In genomic region chr10:32050145-32050544, GRCh38 we compare ENCODE assay signal across 9 cellular contexts. TPM values are rescaled to one million over a fixed set of nuclear protein-coding genes. Genes with fewer than 3 reads are reported as not detected.
DNase-seq lines count a peak whose midpoint lies in the region; ATAC-seq and TF ChIP-seq lines count a peak whose summit lies in the region.
"Had no signal": no experiment of that assay in that cellular context is flagged by ENCODE, and none has a peak within 500 bp of the region (broad histone marks: within the 10 kb centered on the region; RNA-seq: fewer than 3 reads in every experiment).

No MANE protein-coding gene starts in this region.

- H3K36me3 Mint-ChIP-seq in stimulated activated naive CD8-positive, alpha-beta T cell treated with anti-CD3 and anti-CD28 coated beads, Interleukin-15, Interleukin-2, amounts not matched to agents 100 ng/mL and 50 ng/mL, for 24 hours (ENCODE audit: low read depth), result peaks cover 64% of the 10 kb centered on the region
- peaks cover 43% of the 10 kb centered on the region for H3K36me3 Mint-ChIP-seq in brain

- no peaks in the 10 kb centered on the region for H3K27me3 Mint-ChIP-seq in stimulated activated naive CD8-positive, alpha-beta T cell treated with anti-CD3 and anti-CD28 coated beads, Interleukin-15, Interleukin-2, amounts not matched to agents 100 ng/mL and 50 ng/mL, for 24 hours
- no peaks in the 10 kb centered on the region for H3K27me3 Mint-ChIP-seq in stimulated activated naive CD8-positive, alpha-beta T cell treated with anti-CD3 and anti-CD28 coated beads, Interleukin-15, amount 100 ng/mL, for 72 hours
- H3K27me3 Mint-ChIP-seq in brain, result peaks cover 4% of the 10 kb centered on the region

- no peak for TF ChIP-seq CTCF in brain (conservative IDR thresholded peaks at IDR 0.05)

- H3K4me1 Mint-ChIP-seq in stimulated activated naive CD8-positive, alpha-beta T cell treated with anti-CD3 and anti-CD28 coated beads, Interleukin-15, Interleukin-2, amounts not matched to agents 100 ng/mL and 50 ng/mL, for 24 hours (ENCODE audit: low read depth), result peaks cover 87% of the 10 kb centered on the region
- peaks cover 69% of the 10 kb centered on the region for H3K4me1 Mint-ChIP-seq in stimulated activated naive CD8-positive, alpha-beta T cell treated with anti-CD3 and anti-CD28 coated beads, Interleukin-15, amount 100 ng/mL, for 72 hours
- peaks cover 84% of the 10 kb centered on the region for H3K4me1 Mint-ChIP-seq in brain

- H3K9me3 Mint-ChIP-seq in stimulated activated naive CD8-positive, alpha-beta T cell treated with anti-CD3 and anti-CD28 coated beads, Interleukin-15, Interleukin-2, amounts not matched to agents 100 ng/mL and 50 ng/mL, for 24 hours, result no peaks in the 10 kb centered on the region
- H3K9me3 Mint-ChIP-seq in stimulated activated naive CD8-positive, alpha-beta T cell treated with anti-CD3 and anti-CD28 coated beads, Interleukin-15, amount 100 ng/mL, for 72 hours, result no peaks in the 10 kb centered on the region
- peaks cover 0 to under 1% (median 0%) of the 10 kb centered on the region in 5 experiments for H3K9me3 Mint-ChIP-seq in brain

- H3K4me3 Mint-ChIP-seq in stimulated activated naive CD8-positive, alpha-beta T cell treated with anti-CD3 and anti-CD28 coated beads, Interleukin-15, Interleukin-2, amounts not matched to agents 100 ng/mL and 50 ng/mL, for 24 hours, result no peak overlapping the region
- peak overlapping the region in 1 of 2 donors; percentile 10 for H3K4me3 Mint-ChIP-seq in stimulated activated naive CD8-positive, alpha-beta T cell treated with anti-CD3 and anti-CD28 coated beads, Interleukin-15, amount 100 ng/mL, for 72 hours
- peak overlapping the region in 3 of 5 experiments; percentile 32 to 97 (median 47) for H3K4me3 Mint-ChIP-seq in brain

- peak overlapping the region; percentile 13 for H3K27ac Mint-ChIP-seq in stimulated activated naive CD8-positive, alpha-beta T cell treated with anti-CD3 and anti-CD28 coated beads, Interleukin-15, Interleukin-2, amounts not matched to agents 100 ng/mL and 50 ng/mL, for 24 hours
- no peak overlapping the region for H3K27ac Mint-ChIP-seq in stimulated activated naive CD8-positive, alpha-beta T cell treated with anti-CD3 and anti-CD28 coated beads, Interleukin-15, amount 100 ng/mL, for 72 hours
- H3K27ac Mint-ChIP-seq in brain, result peak overlapping the region in 3 of 5 experiments; percentile 19 to 66 (median 26)

- DNase-seq in stimulated activated naive CD8-positive, alpha-beta T cell treated with anti-CD3 and anti-CD28 coated beads, Interleukin-15, amount 100 ng/mL, for 72 hours, result no peak
- DNase-seq in kidney tubule cell (ENCODE audit: low spot score) (peak; percentile 29), DMS114 treated with DMSO at 0.1 percent for 48 hours (lab: John Stamatoyannopoulos, UW; ENCODE audit: unreplicated experiment) (no peak), HuH-7.5 (ENCODE audit: low spot score) (no peak), cerebellar cortex (ENCODE audit: low spot score) (no peak)
- DNase-seq in central memory CD4-positive, alpha-beta T cell, result no peak
- DNase-seq: NCI-H446 had no signal

- no peak for ATAC-seq in stimulated activated naive CD8-positive, alpha-beta T cell treated with anti-CD3 and anti-CD28 coated beads, Interleukin-15, amount 100 ng/mL, for 72 hours

RNA-seq across cellular contexts. Expression of gene KIF5B, which starts 6.1 kb away (rescaled TPM):
- polyA plus RNA-seq in brain (ENCODE audit: insufficient read depth, low read depth, low replicate concordance), result 47.4 TPM

Comparison
In these comparisons a context has a peak if more than half of its experiments do, and no peak if none do; other contexts are left out.
1. H3K27ac Mint-ChIP-seq: peak in stimulated activated naive CD8-positive, alpha-beta T cell treated with anti-CD3 and anti-CD28 coated beads, Interleukin-15, Interleukin-2, amounts not matched to agents 100 ng/mL and 50 ng/mL, for 24 hours (single experiment) and brain (3 of 5); none in stimulated activated naive CD8-positive, alpha-beta T cell treated with anti-CD3 and anti-CD28 coated beads, Interleukin-15, amount 100 ng/mL, for 72 hours (0 of 2).